In the genomic region with DNA sequence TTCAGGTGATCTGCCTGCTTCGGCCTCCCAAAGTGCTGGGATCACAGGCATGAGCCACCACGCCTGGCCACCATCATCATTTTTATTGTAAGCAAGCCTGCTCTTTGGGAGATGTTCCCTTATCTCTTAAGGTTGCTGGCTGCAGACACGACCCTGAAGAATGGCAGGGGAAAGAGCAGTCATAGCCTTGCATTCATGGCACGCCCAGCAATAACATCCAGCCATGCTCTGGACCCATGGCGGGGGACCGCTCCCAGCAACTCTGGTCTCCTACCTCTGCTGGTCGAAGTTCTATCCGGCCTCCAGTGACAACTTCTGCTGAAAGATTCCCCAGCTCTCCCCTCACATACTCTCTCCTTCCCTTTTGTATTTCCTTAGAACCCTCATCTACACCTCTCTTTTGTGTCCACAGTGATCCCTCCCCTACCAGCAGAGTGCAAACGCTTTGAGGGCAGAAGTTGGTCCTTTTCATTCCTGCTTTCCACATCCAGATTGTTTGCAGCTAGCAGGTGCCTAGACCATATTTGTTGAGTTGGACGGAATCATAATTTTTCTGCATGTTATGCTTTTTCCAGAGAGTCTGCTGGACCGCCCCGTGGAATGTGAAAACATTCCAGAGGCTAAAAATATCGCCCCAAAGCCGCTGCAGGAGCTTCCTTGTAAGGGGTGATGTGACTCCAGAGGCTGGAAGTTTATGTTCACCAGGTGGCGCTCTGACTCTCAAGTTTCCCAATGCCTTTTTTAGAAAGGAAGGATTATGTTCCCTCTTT, we compare ENCODE assay signal across 9 cellular contexts. TPM values are rescaled to one million over a fixed set of nuclear protein-coding genes. Genes with fewer than 3 reads are reported as not detected.
DNase-seq lines count a peak whose midpoint lies in the region; ATAC-seq and TF ChIP-seq lines count a peak whose summit lies in the region.
"Had no signal": no experiment of that assay in that cellular context is flagged by ENCODE, and none has a peak within 500 bp of the region (broad histone marks: within the 10 kb centered on the region; RNA-seq: fewer than 3 reads in every experiment).

No MANE protein-coding gene starts in this region.

- CTCF ChIA-PET in activated CD4-positive, alpha-beta T cell treated with anti-CD3 and anti-CD28 coated beads for 36 hours (lab: Charles Lee): interaction anchor here (0.6 to 14.7 kb wide), 19 partner anchors 8 to 982 kb away, joined by 3 to 384 read pairs (median 4); a partner anchor contains a TSS

- no peaks in the 10 kb centered on the region for H3K9me3 Mint-ChIP-seq in activated CD4-positive, alpha-beta T cell treated with anti-CD3 and anti-CD28 coated beads for 36 hours (ENCODE audit: low read depth)
- H3K9me3 Mint-ChIP-seq: T-helper 1 cell treated with Interleukin-12 subunit alpha and Interleukin-12 subunit beta and Interleukin-4 antibody, amounts not matched to agents 30 μg/mL and 1 μg/mL, for 36 hours had no signal

- H3K27ac ChIP-seq in KMS-11: no peak overlapping the region
- H3K27ac ChIP-seq in esophagus (ENCODE audit: low read depth in 2 of 2, low read length in 1 of 2): peak overlapping the region; percentile 45 to 63
- H3K27ac ChIP-seq in upper lobe of left lung: no peak overlapping the region

- POLR2A ChIA-PET in activated CD4-positive, alpha-beta T cell treated with anti-CD3 and anti-CD28 coated beads for 36 hours (lab: Charles Lee): interaction anchor here (0.6 kb wide), 1 partner anchor 25 kb away, joined by 5 read pairs; no protein-coding TSS in a partner anchor

- peak; percentile 93 for DNase-seq in EH (ENCODE audit: low read depth)
- DNase-seq in activated CD4-positive, alpha-beta T cell treated with anti-CD3 and anti-CD28 coated beads for 36 hours: peak; percentile 66
- peak; percentile 89 for DNase-seq in myocyte (ENCODE audit: low read depth)
- peak in 1 of 2 donors; percentile 64 for DNase-seq in upper lobe of left lung

- no peak for ATAC-seq in activated CD4-positive, alpha-beta T cell treated with anti-CD3 and anti-CD28 coated beads for 36 hours
- ATAC-seq in upper lobe of left lung (ENCODE audit: low FRiP score in 2 of 2) (peak in 1 of 2 donors; percentile 49), HG02885 (IDR thresholded peaks at IDR 0.05; ENCODE audit: poor library complexity, unreplicated experiment) (no peak), HG03025 (IDR thresholded peaks at IDR 0.05; ENCODE audit: low FRiP score, unreplicated experiment) (no peak)

- intact Hi-C loops in activated CD4-positive, alpha-beta T cell treated with anti-CD3 and anti-CD28 coated beads for 36 hours (cut with DNase I, micrococcal nuclease): loop anchor here (1.0 to 5.0 kb wide), 2 partner anchors 22 to 158 kb away; no protein-coding TSS in a partner anchor

- H3K9me3 ChIP-seq in esophagus (ENCODE audit: control insufficient read depth in 2 of 2, insufficient read depth in 1 of 2, low read depth in 1 of 2, low read length in 1 of 2): no peaks in the 10 kb centered on the region
- no peaks in the 10 kb centered on the region for H3K9me3 ChIP-seq in upper lobe of left lung

- no peak overlapping the region for H3K9ac ChIP-seq in KMS-11

- H3K36me3 ChIP-seq in KMS-11 (ENCODE audit: insufficient read depth) (no peaks in the 10 kb centered on the region), esophagus (ENCODE audit: control insufficient read depth in 2 of 2, insufficient read depth in 2 of 2, low read length in 1 of 2) (no peaks in the 10 kb centered on the region), upper lobe of left lung (no peaks in the 10 kb centered on the region)

- no peaks in the 10 kb centered on the region for H4K20me1 ChIP-seq in KMS-11 (ENCODE audit: insufficient read depth)

- WGBS in esophagus, 2 donors: 41 to 43% methylated on average over 15 of the region's 15 CpGs
- WGBS in upper lobe of left lung, 2 donors: 47% methylated on average over 13 to 15 of the region's 15 CpGs

- no peak overlapping the region for H3K4me3 ChIP-seq in KMS-11 (IDR thresholded peaks at IDR 0.05; ENCODE audit: insufficient read depth, low read depth, low read length)
- H3K4me3 ChIP-seq in esophagus (ENCODE audit: low read depth in 1 of 2, low read length in 2 of 2): no peak overlapping the region
- H3K4me3 ChIP-seq in upper lobe of left lung: no peak overlapping the region

- peaks cover 25% of the 10 kb centered on the region for H3K27me3 Mint-ChIP-seq in activated CD4-positive, alpha-beta T cell treated with anti-CD3 and anti-CD28 coated beads for 36 hours

- H3K4me2 ChIP-seq in KMS-11: no peak overlapping the region

- H3K27me3 ChIP-seq in KMS-11 (ENCODE audit: insufficient read depth, low read depth) (no peaks in the 10 kb centered on the region), esophagus (ENCODE audit: control insufficient read depth in 1 of 2, insufficient read depth in 2 of 2, low read length in 2 of 2) (no peaks in the 10 kb centered on the region), upper lobe of left lung (no peaks in the 10 kb centered on the region)

- no peak overlapping the region for H2AFZ ChIP-seq in KMS-11 (ENCODE audit: low read depth)

- H3K36me3 Mint-ChIP-seq in activated CD4-positive, alpha-beta T cell treated with anti-CD3 and anti-CD28 coated beads for 36 hours (ENCODE audit: low read depth): no peaks in the 10 kb centered on the region

- peaks cover 7% of the 10 kb centered on the region for H3K4me1 Mint-ChIP-seq in activated CD4-positive, alpha-beta T cell treated with anti-CD3 and anti-CD28 coated beads for 36 hours

- TF ChIP-seq CTCF in KMS-11 (conservative IDR thresholded peaks at IDR 0.05; ENCODE audit: low read depth, low read length) (peak; percentile 81), upper lobe of left lung (IDR thresholded peaks at IDR 0.05) (peak; percentile 31 to 60 (median 52))

- no peaks in the 10 kb centered on the region for H3K79me2 ChIP-seq in KMS-11 (ENCODE audit: insufficient read depth, low read depth)

- no peak for TF ChIP-seq POLR2A in upper lobe of left lung (IDR thresholded peaks at IDR 0.05)

- no peak overlapping the region for H3K27ac Mint-ChIP-seq in activated CD4-positive, alpha-beta T cell treated with anti-CD3 and anti-CD28 coated beads for 36 hours
- H3K27ac Mint-ChIP-seq: T-helper 1 cell treated with Interleukin-12 subunit alpha and Interleukin-12 subunit beta and Interleukin-4 antibody, amounts not matched to agents 30 μg/mL and 1 μg/mL, for 36 hours had no signal

- H3K4me1 ChIP-seq in KMS-11 (ENCODE audit: low read depth, poor library complexity, severe bottlenecking) (peaks cover 7% of the 10 kb centered on the region), esophagus (ENCODE audit: control insufficient read depth in 2 of 2, insufficient read depth in 2 of 2, low read length in 1 of 2) (peaks cover 0 to 2% of the 10 kb centered on the region in 2 donors), upper lobe of left lung (peaks cover 23 to 31% (median 24%) of the 10 kb centered on the region in 4 donors)

- no peak for TF ChIP-seq EP300 in upper lobe of left lung (IDR thresholded peaks at IDR 0.05)

- H3K4me3 Mint-ChIP-seq in activated CD4-positive, alpha-beta T cell treated with anti-CD3 and anti-CD28 coated beads for 36 hours: no peak overlapping the region
- H3K4me3 Mint-ChIP-seq: T-helper 1 cell treated with Interleukin-12 subunit alpha and Interleukin-12 subunit beta and Interleukin-4 antibody, amounts not matched to agents 30 μg/mL and 1 μg/mL, for 36 hours had no signal

RNA-seq across cellular contexts. Expression of a gene that starts 4.4 kb away (rescaled TPM):
- total RNA-seq in activated CD4-positive, alpha-beta T cell treated with anti-CD3 and anti-CD28 coated beads for 36 hours: 1 to 10 TPM; 1.8 to 1.9 TPM
- polyA plus RNA-seq in esophagus: 1 to 10 TPM; 6.4 to 9.6 TPM
- total RNA-seq in myocyte (31.3 and 37.2 TPM in 2 replicates), upper lobe of left lung (10 to 100 TPM; 18.2 to 62.7 (median 31.8) TPM)
- polyA plus RNA-seq in myocyte (2012): 88.9 TPM

RNA-seq across cellular contexts. Expression of a gene that starts 22.1 kb away (rescaled TPM):
- 1 to 10 TPM; 2.1 to 2.2 TPM for total RNA-seq in activated CD4-positive, alpha-beta T cell treated with anti-CD3 and anti-CD28 coated beads for 36 hours
- 10 to 100 TPM in 1 of 2 donors, 1 to 10 TPM in 1; 9.8 to 15.3 TPM for polyA plus RNA-seq in esophagus
- total RNA-seq in myocyte: 30.9 and 56.8 TPM in 2 replicates
- 21.5 TPM for polyA plus RNA-seq in myocyte (2012)
- 10 to 100 TPM; 25.2 to 62.5 (median 45.0) TPM for total RNA-seq in upper lobe of left lung

RNA-seq across cellular contexts. Expression of a gene that starts 27.8 kb away (rescaled TPM):
- total RNA-seq in activated CD4-positive, alpha-beta T cell treated with anti-CD3 and anti-CD28 coated beads for 36 hours: 10 to 100 TPM; 20.2 to 22.6 TPM
- polyA plus RNA-seq in esophagus: 10 to 100 TPM in 1 of 2 donors, 1 to 10 TPM in 1; 9.6 to 14.3 TPM
- total RNA-seq in myocyte (25.5 and 30.5 TPM in 2 replicates), upper lobe of left lung (10 to 100 TPM; 20.5 to 51.3 (median 26.4) TPM)
- polyA plus RNA-seq in myocyte (2012): 33.5 TPM

Comparison
In these comparisons a context has a peak if more than half of its experiments do, and no peak if none do; other contexts are left out.
1. H3K27ac ChIP-seq: peak in esophagus (2 of 2); none in KMS-11 (single experiment) and upper lobe of left lung (0 of 4).
2. RNA of a gene that starts 4.4 kb away (total RNA-seq): 31.3 to 37.2 TPM in myocyte and 18.2 to 62.7 TPM in upper lobe of left lung; 1.8 to 1.9 TPM in activated CD4-positive, alpha-beta T cell treated with anti-CD3 and anti-CD28 coated beads for 36 hours; every median in the first group is over 4 times any median in the second.
3. RNA of a gene that starts 22.1 kb away (total RNA-seq): 30.9 to 56.8 TPM in myocyte and 25.2 to 62.5 TPM in upper lobe of left lung; 2.1 to 2.2 TPM in activated CD4-positive, alpha-beta T cell treated with anti-CD3 and anti-CD28 coated beads for 36 hours; every median in the first group is over 4 times any median in the second.